Comparison of ENCODE assay signal across 1 cellular context in genomic region chr3:177576754-177577153, GRCh38.
TF ChIP-seq lines count a peak whose summit lies in the region.

No MANE protein-coding gene starts in this region.

TF ChIP-seq in H1, 55 proteins besides CTCF, POLR2A, EP300 and RAD21 (continued from another document):
- TF ChIP-seq CHD7 (IDR thresholded peaks at IDR 0.05; ENCODE audit: insufficient replicate concordance, low read length) (no peak), KDM1A (IDR thresholded peaks at IDR 0.05; ENCODE audit: borderline replicate concordance, low read length) (no peak), NRF1 (IDR thresholded peaks at IDR 0.05; ENCODE audit: low read depth, low read length) (no peak), CHD1 (IDR thresholded peaks at IDR 0.05; ENCODE audit: low read depth, low read length) (no peak), TEAD4 (IDR thresholded peaks at IDR 0.05; ENCODE audit: low read depth, low read length) (no peak)
TF ChIP-seq in H1: peak in this region for 0.
